27 cellular contexts compared by ENCODE assay signal in genomic region chr17:46823657-46824056, GRCh38. TPM values are rescaled to one million over a fixed set of nuclear protein-coding genes. Genes with fewer than 3 reads are reported as not detected.
"Had no signal": no experiment of that assay in that cellular context is flagged by ENCODE, and none has a peak within 500 bp of the region (broad histone marks: within the 10 kb centered on the region; RNA-seq: fewer than 3 reads in every experiment).

No MANE protein-coding gene starts in this region.

- DNase-seq: stimulated activated CD4-positive, alpha-beta T cell treated with anti-CD3 and anti-CD28 coated beads, Interleukin-4, amount 100 ng/mL, for 1 hour; stimulated activated CD4-positive, alpha-beta T cell treated with anti-CD3 and anti-CD28 coated beads, Interleukin-4, amount 100 ng/mL, for 24 hours; stimulated activated CD4-positive, alpha-beta T cell treated with anti-CD3 and anti-CD28 coated beads, Interleukin-4, amount 100 ng/mL, for 4 hours; stimulated activated CD8-positive, alpha-beta memory T cell treated with anti-CD3 and anti-CD28 coated beads, Interleukin-4, amount 100 ng/mL, for 48 hours; stimulated activated naive B cell treated with anti-CD40 and anti-IgM and Interleukin-4, amounts not matched to agents 10 μg/mL and 1 μg/mL and 100 μg/mL, for 72 hours; stimulated activated naive CD4-positive, alpha-beta T cell; stimulated activated naive CD4-positive, alpha-beta T cell treated with Interleukin-2 at 50 U/mL for 16 hours; stimulated activated naive CD8-positive, alpha-beta T cell treated with anti-CD3 and anti-CD28 coated beads, Interleukin-15, amount 100 ng/mL, for 72 hours; stimulated activated naive CD8-positive, alpha-beta T cell treated with anti-CD3 and anti-CD28 coated beads, Interleukin-15, Interleukin-2, amounts not matched to agents 100 U/mL and 50 U/mL, for 24 hours; stomach; substantia nigra; testis; thyroid gland; tibial artery; transverse colon; trophoblast cell; upper lobe of left lung; upper lobe of right lung; uterus had no signal

- ATAC-seq: stimulated activated effector memory CD8-positive, alpha-beta T cell treated with anti-CD3 and anti-CD28 coated beads, Interleukin-12 subunit alpha, Interleukin-12 subunit beta, amount 100 ng/mL, for 72 hours; stimulated activated memory B cell treated with anti-CD40 and anti-IgM and Interleukin-4, amounts not matched to agents 10 μg/mL and 1 μg/mL and 100 μg/mL, for 72 hours; stimulated activated naive B cell treated with anti-CD40 and anti-IgM and Interleukin-4, amounts not matched to agents 10 μg/mL and 1 μg/mL and 100 μg/mL, for 72 hours; stimulated activated naive CD8-positive, alpha-beta T cell treated with anti-CD3 and anti-CD28 coated beads, Interleukin-15, amount 100 ng/mL, for 72 hours; stimulated activated naive CD8-positive, alpha-beta T cell treated with anti-CD3 and anti-CD28 coated beads, Interleukin-15, Interleukin-2, amounts not matched to agents 100 U/mL and 50 U/mL, for 24 hours; upper lobe of right lung had no signal

- H3K27ac ChIP-seq: stomach, suprapubic skin, testis, thoracic aorta, thyroid gland, tibial artery, tibial nerve, transverse colon, upper lobe of left lung, upper lobe of right lung, uterus, vagina had no signal

- H3K27me3 ChIP-seq: testis had no signal

- H3K36me3 ChIP-seq: stomach, suprapubic skin, thoracic aorta, thyroid gland, tibial artery, tibial nerve, transverse colon, upper lobe of left lung, upper lobe of right lung, uterus, vagina had no signal

- H3K4me3 ChIP-seq: stomach, suprapubic skin, testis, thoracic aorta, thyroid gland, tibial artery, tibial nerve, transverse colon, upper lobe of left lung, upper lobe of right lung, uterus, vagina had no signal

- H3K9me3 ChIP-seq: stomach, suprapubic skin, testis, thoracic aorta, thyroid gland, tibial artery, tibial nerve, transverse colon, upper lobe of left lung, upper lobe of right lung, uterus, vagina had no signal

- FAIRE-seq: urothelium cell line had no signal

RNA-seq across cellular contexts. Expression of gene WNT9B, which starts 27.7 kb away (rescaled TPM):
- total RNA-seq: stomach, transverse colon, urinary bladder, vagina had no signal
